In genomic region chr13:91406619-91407018, GRCh38 we compare ENCODE assay signal across 8 cellular contexts. TPM values are rescaled to one million over a fixed set of nuclear protein-coding genes. Genes with fewer than 3 reads are reported as not detected.
DNase-seq lines count a peak whose midpoint lies in the region; TF ChIP-seq lines count a peak whose summit lies in the region.

No MANE protein-coding gene starts in this region.

- H3K4me3 ChIP-seq in AG04449 (ENCODE audit: low read depth, low read length), result no peak overlapping the region
- no peak overlapping the region for H3K4me3 ChIP-seq in HAP-1
- no peak overlapping the region for H3K4me3 ChIP-seq in LNCaP clone FGC (ENCODE audit: low read depth, low read length)
- H3K4me3 ChIP-seq in SJCRH30, result no peak overlapping the region

- POLR2A ChIA-PET in AG04449 (lab: Yijun Ruan, JAX), result no interaction called here

- CTCF ChIA-PET in AG04449 (lab: Yijun Ruan, JAX), result interaction anchor here (0.7 to 3.1 kb wide), 6 partner anchors 11 to 216 kb away, joined by 3 to 17 read pairs (median 3); no protein-coding TSS in a partner anchor

- peak; percentile 41 for TF ChIP-seq CTCF in AG04449 (IDR thresholded peaks at IDR 0.05; ENCODE audit: insufficient read depth, low read length, missing control alignments)
- TF ChIP-seq CTCF in LNCaP clone FGC (IDR thresholded peaks at IDR 0.05; ENCODE audit: control insufficient read depth, extremely low read depth, insufficient read depth), result peak; percentile 47

- H3K36me3 ChIP-seq in HAP-1 (replicated peaks), result no peaks in the 10 kb centered on the region
- no peaks in the 10 kb centered on the region for H3K36me3 ChIP-seq in SJCRH30

- H3K4me1 ChIP-seq in HAP-1, result no peaks in the 10 kb centered on the region
- 0 out of 2 replicates have a peak, but pooled peaks cover 4% of the 10 kb centered on the region for H3K4me1 ChIP-seq in SJCRH30

- DNase-seq in AG04449 (ENCODE audit: low read depth, low spot score) (no peak), G401 (ENCODE audit: low spot score) (peak; percentile 21), HAP-1 (ENCODE audit: low spot score in 2 of 2) (peak; percentile 69 to 74), LNCaP clone FGC (ENCODE audit: low read depth) (no peak), SJCRH30 (peak; percentile 56 to 81), fibroblast of the conjunctiva (ENCODE audit: low read depth) (peak; percentile 3), superior temporal gyrus (ENCODE audit: extremely low spot score) (peak; percentile 52), GDM1 (lab: John Stamatoyannopoulos, UW) (no peak)

- no peak overlapping the region for H3K27ac ChIP-seq in SJCRH30

- H3K9me3 ChIP-seq in HAP-1 (no peaks in the 10 kb centered on the region), SJCRH30 (replicated peaks) (no peaks in the 10 kb centered on the region)

- H3K27me3 ChIP-seq in HAP-1 (ENCODE audit: low read depth), result peaks cover 22% of the 10 kb centered on the region
- no peaks in the 10 kb centered on the region for H3K27me3 ChIP-seq in SJCRH30

- in situ Hi-C loops in G401 (cut with HindIII; ENCODE audit: low sequenced_read_pairs), result no loop called here
- in situ Hi-C loops in HAP-1 (cut with MboI; ENCODE audit: low sequenced_read_pairs), result no loop called here

RNA-seq across cellular contexts. Expression of gene GPC5, which starts 8.2 kb away (rescaled TPM):
- 3.4 and 14.2 TPM in 2 replicates for total RNA-seq in G401 (2014; rRNA removed; shearing (Covaris generic))
- 0.18 and 0.49 TPM in 2 replicates for total RNA-seq in SJCRH30 (2014; rRNA removed; shearing (Covaris generic))

RNA-seq across cellular contexts. Expression of gene MIR17HG, which starts 59.1 kb away (rescaled TPM):
- total RNA-seq in G401 (2014; rRNA removed; shearing (Covaris generic)), result 6.6 and 7.8 TPM in 2 replicates
- total RNA-seq in SJCRH30 (2014; rRNA removed; shearing (Covaris generic)), result 43.9 and 55.8 TPM in 2 replicates

Comparison
In these comparisons a context has a peak if more than half of its experiments do, and no peak if none do; other contexts are left out.
1. DNase-seq: peak in G401 (single experiment), HAP-1 (2 of 2), SJCRH30 (2 of 2), fibroblast of the conjunctiva (single experiment) and superior temporal gyrus (single experiment); none in AG04449 (single experiment), LNCaP clone FGC (single experiment) and GDM1 (single experiment).